1 cellular context compared by ENCODE assay signal in genomic region chr15:89803941-89804800, GRCh38.
TF ChIP-seq lines count a peak whose summit lies in the region.

No MANE protein-coding gene starts in this region.

TF ChIP-seq in IMR-90, 13 proteins besides CTCF, POLR2A, EP300 and RAD21:
- no peak for TF ChIP-seq MAFK (IDR thresholded peaks at IDR 0.05; ENCODE audit: low read depth, low read length)
